Comparison of ENCODE assay signal across 23 cellular contexts in the genomic region with DNA sequence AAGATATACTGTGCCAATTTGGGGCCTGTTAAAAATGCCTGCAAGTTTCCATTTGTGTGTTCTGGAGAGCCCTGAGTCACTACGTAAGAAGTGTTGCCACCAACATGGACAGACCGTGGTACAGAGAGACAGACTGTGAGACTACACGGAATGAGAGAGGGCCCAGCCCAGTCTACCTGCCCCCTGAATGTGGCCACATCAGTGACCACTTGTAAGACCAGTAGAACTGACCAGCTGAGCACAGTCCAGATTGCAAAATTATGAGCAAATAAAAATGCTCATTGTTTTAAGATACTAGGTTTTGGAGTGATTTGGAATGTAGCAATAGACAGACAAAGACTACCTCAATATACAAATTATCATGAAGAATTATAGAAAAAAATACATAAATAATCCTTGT.
"Had no signal": no experiment of that assay in that cellular context is flagged by ENCODE, and none has a peak within 500 bp of the region (broad histone marks: within the 10 kb centered on the region; RNA-seq: fewer than 3 reads in every experiment).

No MANE protein-coding gene starts in this region.

- H2AFZ ChIP-seq: hepatocyte had no signal

- H3K27ac Mint-ChIP-seq: immature natural killer cell had no signal

- FAIRE-seq: colon, endothelial cell of umbilical vein, frontal cortex, kidney had no signal

- H3K4me2 ChIP-seq: hepatocyte had no signal

- DNase-seq: dermis blood vessel endothelial cell; dorsolateral prefrontal cortex; effector CD4-positive, alpha-beta T cell; effector memory CD4-positive, alpha-beta T cell; foreskin keratinocyte; heart left ventricle; hypothalamus; immature natural killer cell; islet precursor cell; kidney; left cardiac atrium; left ventricle myocardium inferior; lower lobe of right lung; mesenchymal stem cell; midbrain; naive thymus-derived CD4-positive, alpha-beta T cell had no signal

- H3K9me3 ChIP-seq: esophagus muscularis mucosa, gastroesophageal sphincter, heart left ventricle, left ventricle myocardium inferior, lower lobe of right lung had no signal

- H3K27me3 Mint-ChIP-seq: naive thymus-derived CD4-positive, alpha-beta T cell had no signal

- H3K79me2 ChIP-seq: hepatocyte had no signal

- H3K4me1 Mint-ChIP-seq: immature natural killer cell; naive thymus-derived CD4-positive, alpha-beta T cell had no signal

- H3K27me3 ChIP-seq: dorsolateral prefrontal cortex, esophagus muscularis mucosa, foreskin keratinocyte, gastroesophageal sphincter, heart left ventricle, hepatocyte had no signal

- ATAC-seq: foreskin keratinocyte; gastroesophageal sphincter; heart left ventricle; left cardiac atrium; lower lobe of right lung; naive thymus-derived CD4-positive, alpha-beta T cell had no signal

- H3K4me3 ChIP-seq: coronary artery, dorsolateral prefrontal cortex, esophagus muscularis mucosa, gastroesophageal sphincter, heart left ventricle, hepatocyte, left ventricle myocardium inferior, lower lobe of right lung had no signal

- H3K4me1 ChIP-seq: esophagus muscularis mucosa, foreskin keratinocyte, gastroesophageal sphincter, heart left ventricle, left ventricle myocardium inferior, lower lobe of right lung had no signal

- H3K4me3 Mint-ChIP-seq: immature natural killer cell; naive thymus-derived CD4-positive, alpha-beta T cell had no signal

- H3K27ac ChIP-seq: coronary artery, dorsolateral prefrontal cortex, esophagus muscularis mucosa, foreskin keratinocyte, gastroesophageal sphincter, heart left ventricle, hepatocyte, left ventricle myocardium inferior, lower lobe of right lung had no signal
